In genomic region chr12:104911942-104912341, GRCh38 we compare ENCODE assay signal across 6 cellular contexts.
"Had no signal": no experiment of that assay in that cellular context is flagged by ENCODE, and none has a peak within 500 bp of the region (broad histone marks: within the 10 kb centered on the region; RNA-seq: fewer than 3 reads in every experiment).

No MANE protein-coding gene starts in this region.

- H3K27ac ChIP-seq: HL-60, KMS-11 had no signal

- FAIRE-seq: HepG2, HTR-8/SVneo had no signal

- DNase-seq: KBM-7, KG1 had no signal

- ATAC-seq: HepG2 had no signal

- H3K9ac ChIP-seq: KMS-11 had no signal

- H3K4me2 ChIP-seq: KMS-11 had no signal
